In the genomic region with DNA sequence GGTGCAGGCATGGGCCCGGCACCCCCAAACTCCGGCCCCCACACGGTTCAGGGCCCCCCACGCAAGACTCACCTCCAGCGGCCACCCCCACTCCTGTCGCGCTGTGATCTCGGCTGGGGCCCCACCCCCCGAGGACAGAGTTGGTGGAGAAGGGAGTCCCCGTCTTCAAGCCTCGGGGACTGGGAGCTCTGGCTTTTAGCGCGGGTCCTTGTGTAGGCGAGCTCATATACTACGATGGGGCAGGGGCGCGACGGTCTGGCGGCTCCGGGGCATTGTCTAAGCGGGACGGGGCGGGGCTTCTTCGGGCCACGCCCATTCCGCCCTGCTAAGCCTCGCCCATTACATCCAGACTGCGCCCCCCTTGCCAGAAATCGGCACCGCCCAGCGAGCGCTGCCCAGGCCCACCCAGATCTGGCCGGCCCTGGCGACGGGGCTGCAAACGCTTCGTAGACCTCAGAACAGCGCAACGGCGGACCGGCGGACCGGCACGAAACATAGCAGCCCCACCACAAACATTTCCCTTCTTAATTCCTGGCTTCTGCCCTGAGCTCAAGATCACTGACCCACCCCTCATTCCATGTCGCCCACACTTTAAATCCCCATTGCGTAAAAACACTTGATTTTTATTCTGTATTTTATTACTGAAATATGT, we compare ENCODE assay signal across 1 cellular context.
TF ChIP-seq lines count a peak whose summit lies in the region.

No MANE protein-coding gene starts in this region.

TF ChIP-seq in HEK293, 187 proteins besides CTCF, POLR2A, EP300 and RAD21 (continued from another document):
- peak; percentile 52; the same call in 1 of the 2 replicates for TF ChIP-seq ZIC2 (tag by site-specific recombination; IDR thresholded peaks at IDR 0.05)
